14 cellular contexts compared by ENCODE assay signal in the genomic region with DNA sequence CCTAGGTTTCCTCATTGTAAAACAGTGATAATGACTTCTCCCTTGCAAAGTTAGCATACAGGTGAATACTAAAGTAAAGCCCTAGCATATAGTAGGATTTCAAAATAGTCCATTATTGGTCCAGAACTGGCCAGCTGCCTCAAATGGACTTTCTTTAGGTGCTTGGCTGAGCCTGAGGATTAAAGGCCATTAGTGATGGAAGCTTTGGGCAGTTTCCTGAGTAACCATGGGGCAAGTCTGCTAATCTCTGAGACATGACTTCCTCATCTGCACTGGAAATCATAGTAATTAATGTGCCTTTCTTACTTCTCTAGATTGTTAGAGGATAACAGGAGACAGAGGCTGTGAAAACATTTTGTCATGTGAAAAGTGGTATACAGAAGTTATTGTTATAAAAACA.
A peak's percentile ranks its signal among the peaks of the same experiment; 100 is the strongest.
DNase-seq lines count a peak whose midpoint lies in the region; ATAC-seq and TF ChIP-seq lines count a peak whose summit lies in the region.
"Had no signal": no experiment of that assay in that cellular context is flagged by ENCODE, and none has a peak within 500 bp of the region (broad histone marks: within the 10 kb centered on the region; RNA-seq: fewer than 3 reads in every experiment).

No MANE protein-coding gene starts in this region.

- H3K4me3 Mint-ChIP-seq in GM23338 (no peak overlapping the region), neural progenitor cell (no peak overlapping the region)
- H3K4me3 Mint-ChIP-seq in activated T-helper 1 cell treated with anti-CD3 and anti-CD28 coated beads, Interleukin-12 subunit alpha, Interleukin-12 subunit beta, Interleukin-2, Interleukin-4 antibody, amounts not matched to agents 30 ng/mL and 10 ng/mL and 1 ng/mL, durations not matched to agents 14 hours and 24 hours and 36 hours, result no peak overlapping the region
- no peak overlapping the region for H3K4me3 Mint-ChIP-seq in activated naive CD4-positive, alpha-beta T cell treated with anti-CD3 and anti-CD28 coated beads, Interleukin-2, amount 10 ng/mL, durations not matched to agents 7 days and 5 days
- H3K4me3 Mint-ChIP-seq: HFFc6 had no signal

- CTCF ChIA-PET in activated naive CD4-positive, alpha-beta T cell treated with anti-CD3 and anti-CD28 coated beads, Interleukin-2, amount 10 ng/mL, durations not matched to agents 7 days and 5 days (lab: Charles Lee), result no interaction called here

- H3K27me3 ChIP-seq in GM23338 (ENCODE audit: insufficient read depth), result no peaks in the 10 kb centered on the region
- H3K27me3 ChIP-seq in neural progenitor cell, result no peaks in the 10 kb centered on the region
- H3K27me3 ChIP-seq: BLaER1 treated with 17β-estradiol and CSF1 and Interleukin-3, amounts not matched to agents 10 nM and 100 nM had no signal

- H3K27me3 Mint-ChIP-seq in GM23338 (ENCODE audit: insufficient read depth, low read depth, poor library complexity) (peaks cover 3% of the 10 kb centered on the region), neural progenitor cell (ENCODE audit: insufficient read depth, low read depth) (no peaks in the 10 kb centered on the region)
- no peaks in the 10 kb centered on the region for H3K27me3 Mint-ChIP-seq in activated T-helper 1 cell treated with anti-CD3 and anti-CD28 coated beads, Interleukin-12 subunit alpha, Interleukin-12 subunit beta, Interleukin-2, Interleukin-4 antibody, amounts not matched to agents 30 ng/mL and 10 ng/mL and 1 ng/mL, durations not matched to agents 14 hours and 24 hours and 36 hours (ENCODE audit: insufficient read depth)
- H3K27me3 Mint-ChIP-seq in activated naive CD4-positive, alpha-beta T cell treated with anti-CD3 and anti-CD28 coated beads, Interleukin-2, amount 10 ng/mL, durations not matched to agents 7 days and 5 days, result peaks cover 5% of the 10 kb centered on the region

- H2AFZ ChIP-seq in GM23338, result no peak overlapping the region
- H2AFZ ChIP-seq in neural progenitor cell (replicated peaks), result no peak overlapping the region

- H3K4me3 ChIP-seq in GM23338 (no peak overlapping the region), neural progenitor cell (no peak overlapping the region)
- H3K4me3 ChIP-seq: BLaER1 treated with 17β-estradiol and CSF1 and Interleukin-3, amounts not matched to agents 10 nM and 100 nM had no signal

- no peaks in the 10 kb centered on the region for H3K36me3 ChIP-seq in GM23338 (ENCODE audit: insufficient read depth)
- no peaks in the 10 kb centered on the region for H3K36me3 ChIP-seq in neural progenitor cell
- H3K36me3 ChIP-seq: BLaER1 treated with 17β-estradiol and CSF1 and Interleukin-3, amounts not matched to agents 10 nM and 100 nM had no signal

- H3K4me2 ChIP-seq in GM23338, result 0 out of 2 replicates have a peak overlapping the region, but pooled peaks have one; percentile 53
- H3K4me2 ChIP-seq in neural progenitor cell, result peak overlapping the region; percentile 34
- H3K4me2 ChIP-seq: BLaER1 treated with 17β-estradiol and CSF1 and Interleukin-3, amounts not matched to agents 10 nM and 100 nM had no signal

- no peaks in the 10 kb centered on the region for H3K9me3 Mint-ChIP-seq in GM23338
- H3K9me3 Mint-ChIP-seq in neural progenitor cell, result no peaks in the 10 kb centered on the region
- no peaks in the 10 kb centered on the region for H3K9me3 Mint-ChIP-seq in activated T-helper 1 cell treated with anti-CD3 and anti-CD28 coated beads, Interleukin-12 subunit alpha, Interleukin-12 subunit beta, Interleukin-2, Interleukin-4 antibody, amounts not matched to agents 30 ng/mL and 10 ng/mL and 1 ng/mL, durations not matched to agents 14 hours and 24 hours and 36 hours
- H3K9me3 Mint-ChIP-seq in activated naive CD4-positive, alpha-beta T cell treated with anti-CD3 and anti-CD28 coated beads, Interleukin-2, amount 10 ng/mL, durations not matched to agents 7 days and 5 days, result no peaks in the 10 kb centered on the region
- H3K9me3 Mint-ChIP-seq: HFFc6 had no signal

- no peak overlapping the region for H3K27ac ChIP-seq in GM23338 (ENCODE audit: low read depth)
- no peak overlapping the region for H3K27ac ChIP-seq in neural progenitor cell
- H3K27ac ChIP-seq: BLaER1 treated with 17β-estradiol and CSF1 and Interleukin-3, amounts not matched to agents 10 nM and 100 nM had no signal

- no peak for ATAC-seq in GM23338
- ATAC-seq in activated CD4-positive, CD25-positive, alpha-beta regulatory T cell treated with anti-CD3 and anti-CD28 coated beads, Interleukin-2, amount 50 U/mL, for 24 hours, result no peak
- ATAC-seq in HG02973 (IDR thresholded peaks at IDR 0.05; ENCODE audit: unreplicated experiment), result no peak

- peaks cover 16% of the 10 kb centered on the region for H3K4me1 ChIP-seq in GM23338 (ENCODE audit: insufficient read depth)
- H3K4me1 ChIP-seq in neural progenitor cell, result peaks cover 45% of the 10 kb centered on the region
- H3K4me1 ChIP-seq: BLaER1 treated with 17β-estradiol and CSF1 and Interleukin-3, amounts not matched to agents 10 nM and 100 nM had no signal

- no peaks in the 10 kb centered on the region for H3K9me2 ChIP-seq in GM23338 (ENCODE audit: insufficient read depth)

- H3K9ac ChIP-seq in neural progenitor cell, result no peak overlapping the region
- H3K9ac ChIP-seq: BLaER1 treated with 17β-estradiol and CSF1 and Interleukin-3, amounts not matched to agents 10 nM and 100 nM had no signal

- intact Hi-C loops in activated T-helper 1 cell treated with anti-CD3 and anti-CD28 coated beads, Interleukin-12 subunit alpha, Interleukin-12 subunit beta, Interleukin-2, Interleukin-4 antibody, amounts not matched to agents 30 ng/mL and 10 ng/mL and 1 ng/mL, durations not matched to agents 14 hours and 24 hours and 36 hours (cut with micrococcal nuclease), result no loop called here

- H3K79me2 ChIP-seq in GM23338 (replicated peaks; ENCODE audit: insufficient read depth) (peaks cover 37% of the 10 kb centered on the region), neural progenitor cell (ENCODE audit: low read depth) (peaks cover 55% of the 10 kb centered on the region)

- H3F3A ChIP-seq in GM23338 (replicated peaks; ENCODE audit: low read depth) (no peaks in the 10 kb centered on the region), neural progenitor cell (ENCODE audit: low read depth) (peaks cover 14% of the 10 kb centered on the region)

- DNase-seq in GM23338 (ENCODE audit: low spot score) (no peak), NCI-H69 (lab: John Stamatoyannopoulos, UW) (peak; percentile 10), dermis blood vessel endothelial cell (peak; percentile 39), neural progenitor cell (ENCODE audit: low spot score) (no peak)
- DNase-seq in activated T-helper 1 cell treated with anti-CD3 and anti-CD28 coated beads, Interleukin-12 subunit alpha, Interleukin-12 subunit beta, Interleukin-2, Interleukin-4 antibody, amounts not matched to agents 30 ng/mL and 10 ng/mL and 1 ng/mL, durations not matched to agents 14 hours and 24 hours and 36 hours (ENCODE audit: low spot score), result no peak
- DNase-seq in activated naive CD4-positive, alpha-beta T cell treated with anti-CD3 and anti-CD28 coated beads, Interleukin-2, amount 10 ng/mL, durations not matched to agents 7 days and 5 days, result no peak
- DNase-seq: GF-D8, GOT3, HFFc6, NCI-H187 treated with DMSO at 0.1 percent for 48 hours, NCI-H748 treated with DMSO at 0.1 percent for 48 hours had no signal

- H3K27ac Mint-ChIP-seq in GM23338 (peak overlapping the region; percentile 82), neural progenitor cell (no peak overlapping the region)
- H3K27ac Mint-ChIP-seq in activated T-helper 1 cell treated with anti-CD3 and anti-CD28 coated beads, Interleukin-12 subunit alpha, Interleukin-12 subunit beta, Interleukin-2, Interleukin-4 antibody, amounts not matched to agents 30 ng/mL and 10 ng/mL and 1 ng/mL, durations not matched to agents 14 hours and 24 hours and 36 hours, result no peak overlapping the region
- H3K27ac Mint-ChIP-seq in activated naive CD4-positive, alpha-beta T cell treated with anti-CD3 and anti-CD28 coated beads, Interleukin-2, amount 10 ng/mL, durations not matched to agents 7 days and 5 days, result no peak overlapping the region
- H3K27ac Mint-ChIP-seq: HFFc6 had no signal

- H4K20me1 ChIP-seq in GM23338 (replicated peaks; ENCODE audit: insufficient read depth), result no peaks in the 10 kb centered on the region
- peaks cover 36% of the 10 kb centered on the region for H4K20me1 ChIP-seq in neural progenitor cell (ENCODE audit: low read depth)
- H4K20me1 ChIP-seq: BLaER1 treated with 17β-estradiol and CSF1 and Interleukin-3, amounts not matched to agents 10 nM and 100 nM had no signal

- no peak for TF ChIP-seq CTCF in GM23338 (conservative IDR thresholded peaks at IDR 0.05; ENCODE audit: low read depth in 2 of 2)
- TF ChIP-seq CTCF in neural progenitor cell (IDR thresholded peaks at IDR 0.05), result no peak

- H3K4me1 Mint-ChIP-seq in GM23338 (peaks cover 26% of the 10 kb centered on the region; the same call in 2 of the 3 replicates), neural progenitor cell (peaks cover 37% of the 10 kb centered on the region)
- no peaks in the 10 kb centered on the region for H3K4me1 Mint-ChIP-seq in activated T-helper 1 cell treated with anti-CD3 and anti-CD28 coated beads, Interleukin-12 subunit alpha, Interleukin-12 subunit beta, Interleukin-2, Interleukin-4 antibody, amounts not matched to agents 30 ng/mL and 10 ng/mL and 1 ng/mL, durations not matched to agents 14 hours and 24 hours and 36 hours (ENCODE audit: low read depth)
- H3K4me1 Mint-ChIP-seq in activated naive CD4-positive, alpha-beta T cell treated with anti-CD3 and anti-CD28 coated beads, Interleukin-2, amount 10 ng/mL, durations not matched to agents 7 days and 5 days, result no peaks in the 10 kb centered on the region

- H3K36me3 Mint-ChIP-seq in GM23338 (ENCODE audit: low read depth) (peaks cover 15% of the 10 kb centered on the region), neural progenitor cell (peaks cover 10% of the 10 kb centered on the region)
- H3K36me3 Mint-ChIP-seq in activated T-helper 1 cell treated with anti-CD3 and anti-CD28 coated beads, Interleukin-12 subunit alpha, Interleukin-12 subunit beta, Interleukin-2, Interleukin-4 antibody, amounts not matched to agents 30 ng/mL and 10 ng/mL and 1 ng/mL, durations not matched to agents 14 hours and 24 hours and 36 hours (ENCODE audit: low read depth), result no peaks in the 10 kb centered on the region
- no peaks in the 10 kb centered on the region for H3K36me3 Mint-ChIP-seq in activated naive CD4-positive, alpha-beta T cell treated with anti-CD3 and anti-CD28 coated beads, Interleukin-2, amount 10 ng/mL, durations not matched to agents 7 days and 5 days

- H3K9me3 ChIP-seq in neural progenitor cell (ENCODE audit: low read depth), result no peaks in the 10 kb centered on the region
- H3K9me3 ChIP-seq: BLaER1 treated with 17β-estradiol and CSF1 and Interleukin-3, amounts not matched to agents 10 nM and 100 nM had no signal

TF ChIP-seq in GM23338, 12 proteins besides CTCF, POLR2A, EP300 and RAD21 (continues in another document):
- TF ChIP-seq JUNB (IDR thresholded peaks at IDR 0.05; ENCODE audit: unreplicated experiment) (no peak), NANOG (IDR thresholded peaks at IDR 0.05; ENCODE audit: borderline replicate concordance) (no peak), EZH2 (IDR thresholded peaks at IDR 0.05; ENCODE audit: low read depth, unreplicated experiment) (no peak), EZH2phosphoT487 (IDR thresholded peaks at IDR 0.05; ENCODE audit: unreplicated experiment) (no peak), CREB1 (CRISPR knock-in tag; IDR thresholded peaks at IDR 0.05; ENCODE audit: low read depth) (no peak), ZNF114 (CRISPR knock-in tag; IDR thresholded peaks at IDR 0.05) (no peak)

Comparison
In these comparisons a context has a peak if more than half of its experiments do, and no peak if none do; other contexts are left out.
1. DNase-seq: peak in NCI-H69 (single experiment) and dermis blood vessel endothelial cell (single experiment); none in GM23338 (single experiment), neural progenitor cell (single experiment), activated T-helper 1 cell treated with anti-CD3 and anti-CD28 coated beads, Interleukin-12 subunit alpha, Interleukin-12 subunit beta, Interleukin-2, Interleukin-4 antibody, amounts not matched to agents 30 ng/mL and 10 ng/mL and 1 ng/mL, durations not matched to agents 14 hours and 24 hours and 36 hours (single experiment) and activated naive CD4-positive, alpha-beta T cell treated with anti-CD3 and anti-CD28 coated beads, Interleukin-2, amount 10 ng/mL, durations not matched to agents 7 days and 5 days (single experiment).